In genomic region chr6:45681860-45682488, GRCh38 we compare ENCODE assay signal across 8 cellular contexts.
DNase-seq lines count a peak whose midpoint lies in the region; ATAC-seq and TF ChIP-seq lines count a peak whose summit lies in the region.

No MANE protein-coding gene starts in this region.

- ATAC-seq in GM21360 (IDR thresholded peaks at IDR 0.05; ENCODE audit: unreplicated experiment): peak; percentile 96
- peak; percentile 92 for ATAC-seq in HG03460 (IDR thresholded peaks at IDR 0.05; ENCODE audit: unreplicated experiment)
- ATAC-seq in activated CD8-positive, alpha-beta T cell treated with anti-CD3 and anti-CD28 coated beads, Interleukin-2, amount 10 ng/mL, durations not matched to agents 7 days and 5 days: peak; percentile 54

- CTCF ChIA-PET in activated CD8-positive, alpha-beta T cell treated with anti-CD3 and anti-CD28 coated beads, Interleukin-2, amount 10 ng/mL, durations not matched to agents 7 days and 5 days (lab: Charles Lee): no interaction called here

- H3K36me3 Mint-ChIP-seq in activated CD8-positive, alpha-beta T cell treated with anti-CD3 and anti-CD28 coated beads, Interleukin-2, amount 10 ng/mL, durations not matched to agents 7 days and 5 days (ENCODE audit: low read depth): peaks cover 3% of the 10 kb centered on the region

- TF ChIP-seq CTCF in GM12865 (IDR thresholded peaks at IDR 0.05; ENCODE audit: insufficient read depth, low read depth, low read length, missing control alignments): no peak

- H3K9me3 Mint-ChIP-seq in activated CD8-positive, alpha-beta T cell treated with anti-CD3 and anti-CD28 coated beads, Interleukin-2, amount 10 ng/mL, durations not matched to agents 7 days and 5 days (ENCODE audit: insufficient read depth): no peaks in the 10 kb centered on the region

- no peaks in the 10 kb centered on the region for H3K27me3 Mint-ChIP-seq in activated CD8-positive, alpha-beta T cell treated with anti-CD3 and anti-CD28 coated beads, Interleukin-2, amount 10 ng/mL, durations not matched to agents 7 days and 5 days (ENCODE audit: low read depth)

- H3K27ac Mint-ChIP-seq in activated CD8-positive, alpha-beta T cell treated with anti-CD3 and anti-CD28 coated beads, Interleukin-2, amount 10 ng/mL, durations not matched to agents 7 days and 5 days: no peak overlapping the region

- DNase-seq in GM12865 (ENCODE audit: low read depth): peak; percentile 99
- DNase-seq in activated CD8-positive, alpha-beta T cell treated with anti-CD3 and anti-CD28 coated beads, Interleukin-2, amount 10 ng/mL, durations not matched to agents 7 days and 5 days: peak; percentile 55
- DNase-seq in stimulated activated CD4-positive, alpha-beta T cell treated with anti-CD3 and anti-CD28 coated beads, Interleukin-4, amount 100 ng/mL, for 24 hours: peak; percentile 56
- no peak for DNase-seq in HuH-7.5 (ENCODE audit: low spot score)
- no peak for DNase-seq in DMS79 treated with DMSO at 0.1 percent for 48 hours (lab: John Stamatoyannopoulos, UW)
- DNase-seq in NCI-H1092 treated with DMSO at 0.1 percent for 48 hours (lab: John Stamatoyannopoulos, UW): no peak

- peaks cover 18% of the 10 kb centered on the region for H3K4me1 Mint-ChIP-seq in activated CD8-positive, alpha-beta T cell treated with anti-CD3 and anti-CD28 coated beads, Interleukin-2, amount 10 ng/mL, durations not matched to agents 7 days and 5 days (ENCODE audit: low read depth)

- POLR2A ChIA-PET in activated CD8-positive, alpha-beta T cell treated with anti-CD3 and anti-CD28 coated beads, Interleukin-2, amount 10 ng/mL, durations not matched to agents 7 days and 5 days (lab: Charles Lee): interaction anchor here (0.7 kb wide), 1 partner anchor 263 kb away, joined by 3 read pairs; no protein-coding TSS in a partner anchor

- H3K4me3 ChIP-seq in GM12865 (ENCODE audit: low read depth, low read length): no peak overlapping the region

- H3K4me3 Mint-ChIP-seq in activated CD8-positive, alpha-beta T cell treated with anti-CD3 and anti-CD28 coated beads, Interleukin-2, amount 10 ng/mL, durations not matched to agents 7 days and 5 days: no peak overlapping the region

Comparison
In these comparisons a context has a peak if more than half of its experiments do, and no peak if none do; other contexts are left out.
1. DNase-seq: peak in GM12865 (single experiment), activated CD8-positive, alpha-beta T cell treated with anti-CD3 and anti-CD28 coated beads, Interleukin-2, amount 10 ng/mL, durations not matched to agents 7 days and 5 days (single experiment) and stimulated activated CD4-positive, alpha-beta T cell treated with anti-CD3 and anti-CD28 coated beads, Interleukin-4, amount 100 ng/mL, for 24 hours (single experiment); none in HuH-7.5 (single experiment), DMS79 treated with DMSO at 0.1 percent for 48 hours (single experiment) and NCI-H1092 treated with DMSO at 0.1 percent for 48 hours (single experiment).
2. Peak in every context shown above with its lines, with median percentiles within 50 percentile points of each other: ATAC-seq.